8 cellular contexts compared by ENCODE assay signal in the genomic region with DNA sequence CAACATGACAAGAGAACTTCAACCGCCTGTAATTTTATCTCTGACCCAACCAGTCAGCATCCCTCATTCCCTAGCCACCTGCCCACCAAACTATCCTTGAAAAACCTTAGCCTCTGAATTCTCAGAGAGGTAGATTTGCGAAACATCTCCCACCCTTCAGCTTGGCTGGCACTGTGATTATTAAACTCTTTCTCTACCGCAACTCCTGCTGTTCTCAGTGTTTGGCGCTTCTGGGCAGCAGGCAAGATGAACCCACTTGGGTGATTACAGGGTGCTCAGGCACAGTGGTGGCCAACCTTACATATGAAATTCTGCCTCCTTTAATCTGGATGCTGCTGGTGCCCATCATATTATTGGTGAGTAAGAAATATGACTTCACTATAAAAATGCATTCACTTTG. TPM values are rescaled to one million over a fixed set of nuclear protein-coding genes. Genes with fewer than 3 reads are reported as not detected.
"Had no signal": no experiment of that assay in that cellular context is flagged by ENCODE, and none has a peak within 500 bp of the region (broad histone marks: within the 10 kb centered on the region; RNA-seq: fewer than 3 reads in every experiment).

No MANE protein-coding gene starts in this region.

- H3K4me3 Mint-ChIP-seq: GM23338, H9, IgD-negative memory B cell had no signal

- H3K4me2 ChIP-seq: GM23338, KMS-11 had no signal

- H3K4me3 ChIP-seq: GM23338 had no signal

- H3K27ac ChIP-seq: KMS-11 had no signal

- H3K4me1 Mint-ChIP-seq: GM23338 had no signal

- ATAC-seq: GM23338 had no signal

- H3K9ac ChIP-seq: KMS-11 had no signal

- H3K27ac Mint-ChIP-seq: GM23338, H9, IgD-negative memory B cell had no signal

- DNase-seq: H9, HCEC 1CT, KBM-7 had no signal

RNA-seq across cellular contexts. Expression of a gene that starts 22.1 kb away (rescaled TPM):
- total RNA-seq: GM23338, H1, H9, HT-29 had no signal
- polyA plus RNA-seq: GM23338, H1, IgD-negative memory B cell had no signal
